Comparison of ENCODE assay signal across 1 cellular context in genomic region chr17:75263051-75263450, GRCh38.
TF ChIP-seq lines count a peak whose summit lies in the region.

No MANE protein-coding gene starts in this region.

TF ChIP-seq in HCT116, 20 proteins besides CTCF, POLR2A, EP300 and RAD21:
- TF ChIP-seq ZFX (IDR thresholded peaks at IDR 0.05) (no peak), REST (IDR thresholded peaks at IDR 0.05; ENCODE audit: low read depth) (no peak), SP1 (IDR thresholded peaks at IDR 0.05; ENCODE audit: low read depth) (no peak), SIN3A (IDR thresholded peaks at IDR 0.05; ENCODE audit: low read depth) (no peak), ELF1 (IDR thresholded peaks at IDR 0.05; ENCODE audit: borderline replicate concordance, low read depth) (no peak), JUND (IDR thresholded peaks at IDR 0.05) (no peak), POLR2AphosphoS5 (IDR thresholded peaks at IDR 0.05; ENCODE audit: low read depth, low read length) (no peak), EGR1 (IDR thresholded peaks at IDR 0.05; ENCODE audit: low read depth) (no peak)
